Comparison of ENCODE assay signal across 1 cellular context in the genomic region with DNA sequence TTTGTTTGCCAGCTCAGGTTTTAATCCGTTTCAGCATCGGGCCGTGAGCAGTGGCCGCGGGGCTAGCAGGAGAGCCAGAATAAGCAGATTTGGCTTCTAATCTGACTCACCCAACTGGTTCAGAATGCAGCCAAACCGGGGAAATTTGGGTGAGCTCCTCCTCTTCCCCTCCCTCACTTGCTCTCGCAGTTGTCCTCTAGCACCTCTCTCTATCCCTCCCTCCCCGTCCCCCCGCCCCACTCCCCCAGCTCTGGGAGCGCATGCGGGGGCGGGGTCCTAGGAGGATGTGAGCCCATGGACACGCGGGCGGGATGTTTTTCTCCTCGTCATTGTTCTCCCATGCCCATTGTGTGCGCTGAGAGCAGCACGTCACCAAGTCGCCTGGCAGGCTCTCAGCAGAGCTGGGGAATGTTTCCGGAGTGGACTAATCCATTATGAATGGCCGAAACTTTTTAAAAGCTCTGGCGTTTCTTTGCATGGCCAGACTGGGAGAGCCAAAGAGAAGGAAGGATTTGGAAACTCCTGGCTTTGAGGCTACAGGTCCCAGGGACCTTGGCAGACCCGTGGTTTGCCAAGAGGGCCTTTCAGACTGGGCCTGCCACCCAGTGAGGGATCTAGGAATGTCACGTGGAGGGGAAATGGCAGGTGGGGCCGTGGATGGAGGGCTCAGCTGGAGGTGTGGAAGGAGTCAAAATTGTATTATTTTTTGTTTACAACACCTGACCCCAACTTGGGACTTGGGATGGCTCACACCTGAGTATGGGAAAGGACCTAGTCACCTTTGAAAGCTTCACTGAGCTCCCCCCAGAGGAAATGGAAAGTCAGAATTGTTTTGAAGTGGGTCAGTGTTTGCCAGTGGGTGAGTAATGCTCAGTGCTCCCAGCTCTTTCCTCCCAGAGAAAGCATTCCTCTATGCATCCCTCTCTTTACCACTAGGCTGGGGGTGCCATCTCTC.
TF ChIP-seq lines count a peak whose summit lies in the region.

No MANE protein-coding gene starts in this region.

TF ChIP-seq in HEK293, 187 proteins besides CTCF, POLR2A, EP300 and RAD21 (continued from another document):
- TF ChIP-seq, protein P1, sequence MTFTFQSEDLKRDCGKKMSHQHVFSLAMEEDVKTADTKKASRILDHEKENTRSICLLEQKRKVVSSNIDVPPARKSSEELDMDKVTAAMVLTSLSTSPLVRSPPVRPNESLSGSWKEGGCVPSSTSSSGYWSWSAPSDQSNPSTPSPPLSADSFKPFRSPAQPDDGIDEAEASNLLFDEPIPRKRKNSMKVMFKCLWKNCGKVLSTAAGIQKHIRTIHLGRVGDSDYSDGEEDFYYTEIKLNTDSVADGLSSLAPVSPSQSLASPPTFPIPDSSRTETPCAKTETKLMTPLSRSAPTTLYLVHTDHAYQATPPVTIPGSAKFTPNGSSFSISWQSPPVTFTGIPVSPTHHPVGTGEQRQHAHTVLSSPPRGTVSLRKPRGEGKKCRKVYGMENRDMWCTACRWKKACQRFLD (tag by site-specific recombination; IDR thresholded peaks at IDR 0.05): no peak
- TF ChIP-seq, protein P2, sequence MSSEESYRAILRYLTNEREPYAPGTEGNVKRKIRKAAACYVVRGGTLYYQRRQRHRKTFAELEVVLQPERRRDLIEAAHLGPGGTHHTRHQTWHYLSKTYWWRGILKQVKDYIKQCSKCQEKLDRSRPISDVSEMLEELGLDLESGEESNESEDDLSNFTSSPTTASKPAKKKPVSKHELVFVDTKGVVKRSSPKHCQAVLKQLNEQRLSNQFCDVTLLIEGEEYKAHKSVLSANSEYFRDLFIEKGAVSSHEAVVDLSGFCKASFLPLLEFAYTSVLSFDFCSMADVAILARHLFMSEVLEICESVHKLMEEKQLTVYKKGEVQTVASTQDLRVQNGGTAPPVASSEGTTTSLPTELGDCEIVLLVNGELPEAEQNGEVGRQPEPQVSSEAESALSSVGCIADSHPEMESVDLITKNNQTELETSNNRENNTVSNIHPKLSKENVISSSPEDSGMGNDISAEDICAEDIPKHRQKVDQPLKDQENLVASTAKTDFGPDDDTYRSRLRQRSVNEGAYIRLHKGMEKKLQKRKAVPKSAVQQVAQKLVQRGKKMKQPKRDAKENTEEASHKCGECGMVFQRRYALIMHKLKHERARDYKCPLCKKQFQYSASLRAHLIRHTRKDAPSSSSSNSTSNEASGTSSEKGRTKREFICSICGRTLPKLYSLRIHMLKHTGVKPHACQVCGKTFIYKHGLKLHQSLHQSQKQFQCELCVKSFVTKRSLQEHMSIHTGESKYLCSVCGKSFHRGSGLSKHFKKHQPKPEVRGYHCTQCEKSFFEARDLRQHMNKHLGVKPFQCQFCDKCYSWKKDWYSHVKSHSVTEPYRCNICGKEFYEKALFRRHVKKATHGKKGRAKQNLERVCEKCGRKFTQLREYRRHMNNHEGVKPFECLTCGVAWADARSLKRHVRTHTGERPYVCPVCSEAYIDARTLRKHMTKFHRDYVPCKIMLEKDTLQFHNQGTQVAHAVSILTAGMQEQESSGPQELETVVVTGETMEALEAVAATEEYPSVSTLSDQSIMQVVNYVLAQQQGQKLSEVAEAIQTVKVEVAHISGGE (tag by site-specific recombination; conservative IDR thresholded peaks at IDR 0.05; ENCODE audit: low read depth): 0 out of 2 replicates have a peak, but pooled peaks have one; percentile 15
- TF ChIP-seq ZBTB7A (tag by site-specific recombination; IDR thresholded peaks at IDR 0.05; ENCODE audit: low read depth) (no peak), GLIS2 (tag by site-specific recombination; IDR thresholded peaks at IDR 0.05) (peak; percentile 39; the same call in 1 of the 2 replicates), ZNF138 (tag by site-specific recombination; IDR thresholded peaks at IDR 0.05; ENCODE audit: borderline replicate concordance) (no peak)
TF ChIP-seq in HEK293: peak in this region for 12.
